8 cellular contexts compared by ENCODE assay signal in the genomic region with DNA sequence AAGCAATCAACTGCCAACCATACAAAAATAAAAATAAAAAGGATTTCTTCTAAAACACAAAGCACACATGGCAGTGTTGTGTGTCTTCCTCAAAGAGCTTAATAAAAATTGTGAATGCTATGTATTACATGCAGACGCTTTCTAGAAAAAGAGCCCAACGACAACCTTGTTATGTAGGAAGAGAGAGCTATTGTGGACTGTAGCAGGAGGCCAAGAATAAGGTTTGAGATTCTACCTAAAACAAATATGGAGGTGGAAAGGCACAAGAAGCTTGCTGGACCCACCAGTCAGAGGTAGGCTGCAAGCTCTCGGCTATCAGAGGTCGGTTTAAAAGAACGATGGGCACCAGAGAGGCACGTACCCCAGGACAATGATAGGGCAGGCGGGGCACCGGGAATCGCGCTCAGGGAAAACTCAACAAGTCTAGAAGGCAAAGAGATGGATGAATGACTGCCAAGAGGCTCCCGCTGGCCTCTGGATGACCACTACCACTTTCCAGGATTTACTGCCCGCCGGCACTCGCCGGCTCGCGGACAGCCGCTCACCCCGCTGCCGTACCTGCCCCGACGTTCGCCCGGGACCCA. TPM values are rescaled to one million over a fixed set of nuclear protein-coding genes. Genes with fewer than 3 reads are reported as not detected.
DNase-seq lines count a peak whose midpoint lies in the region; ATAC-seq and TF ChIP-seq lines count a peak whose summit lies in the region.

No MANE protein-coding gene starts in this region.

- intact Hi-C loops in CD4-positive, alpha-beta memory T cell (cut with micrococcal nuclease): no loop called here
- intact Hi-C loops in spleen (cut with DNase I; ENCODE audit: low total_unique reads): no loop called here

- 3 to 14% (median 7%) methylated on average over 23 to 24 of the region's 24 CpGs for WGBS in spleen, 5 donors

- no peak for TF ChIP-seq POLR2A in spleen (IDR thresholded peaks at IDR 0.05)

- H3K4me1 ChIP-seq in CD4-positive, alpha-beta memory T cell (ENCODE audit: insufficient read depth, low read length): no peaks in the 10 kb centered on the region
- H3K4me1 ChIP-seq in iPS-18a (ENCODE audit: control insufficient read depth, low read depth, low read length) (peaks cover 33% of the 10 kb centered on the region), spleen (peaks cover 0 to 60% (median 21%) of the 10 kb centered on the region in 6 donors)

- H3K4me3 Mint-ChIP-seq in CD4-positive, alpha-beta memory T cell: peak overlapping the region; percentile 83 to 93 (median 89)
- H3K4me3 Mint-ChIP-seq in IgD-negative memory B cell: peak overlapping the region; percentile 69 to 85 (median 83)

- H3K27ac Mint-ChIP-seq in CD4-positive, alpha-beta memory T cell: peak overlapping the region in 4 of 7 donors; percentile 54 to 97 (median 82)
- H3K27ac Mint-ChIP-seq in IgD-negative memory B cell: no peak overlapping the region

- H3K27me3 ChIP-seq in CD4-positive, alpha-beta memory T cell (ENCODE audit: insufficient read depth, low read length): peaks cover 8% of the 10 kb centered on the region
- H3K27me3 ChIP-seq in iPS-18a (ENCODE audit: control insufficient read depth, insufficient read depth, low read length): no peaks in the 10 kb centered on the region
- peaks cover 0 to 41% (median 23%) of the 10 kb centered on the region in 7 donors for H3K27me3 ChIP-seq in spleen (replicated peaks in 1 of 7)

- H3K4me1 Mint-ChIP-seq in CD4-positive, alpha-beta memory T cell: peaks cover 3 to 7% (median 5%) of the 10 kb centered on the region in 4 donors
- peaks cover 4% of the 10 kb centered on the region in 3 donors for H3K4me1 Mint-ChIP-seq in IgD-negative memory B cell

- H3K9me3 ChIP-seq in CD4-positive, alpha-beta memory T cell (ENCODE audit: control insufficient read depth in 1 of 2, low read length in 2 of 2): no peaks in the 10 kb centered on the region
- H3K9me3 ChIP-seq in iPS-18a (ENCODE audit: control insufficient read depth, low read depth, low read length) (no peaks in the 10 kb centered on the region), spleen (no peaks in the 10 kb centered on the region)

- H3K27me3 Mint-ChIP-seq in CD4-positive, alpha-beta memory T cell: peaks cover 11 to 21% of the 10 kb centered on the region in 2 donors
- peaks cover 6% of the 10 kb centered on the region for H3K27me3 Mint-ChIP-seq in IgD-negative memory B cell

- no peak for ATAC-seq in HG02840 (IDR thresholded peaks at IDR 0.05; ENCODE audit: low FRiP score, unreplicated experiment)
- no peak for ATAC-seq in GM19452 (IDR thresholded peaks at IDR 0.05; ENCODE audit: unreplicated experiment)

- H3K9me3 Mint-ChIP-seq in CD4-positive, alpha-beta memory T cell: no peaks in the 10 kb centered on the region
- peaks cover 0 to 7% (median 0%) of the 10 kb centered on the region in 3 donors for H3K9me3 Mint-ChIP-seq in IgD-negative memory B cell

- POLR2A ChIA-PET in CD4-positive, alpha-beta memory T cell (lab: Charles Lee; ENCODE audit: partially characterized antibody): no interaction called here

- peaks cover 0 to 3% of the 10 kb centered on the region in 2 donors for H3K36me3 Mint-ChIP-seq in CD4-positive, alpha-beta memory T cell
- H3K36me3 Mint-ChIP-seq in IgD-negative memory B cell: no peaks in the 10 kb centered on the region

- no peak overlapping the region for H3K27ac ChIP-seq in CD4-positive, alpha-beta memory T cell (ENCODE audit: low read depth, low read length)
- H3K27ac ChIP-seq in iPS-18a (ENCODE audit: low read length): peak overlapping the region; percentile 1
- peak overlapping the region; percentile 73 to 94 (median 91) for H3K27ac ChIP-seq in spleen

- no peaks in the 10 kb centered on the region for H3K36me3 ChIP-seq in CD4-positive, alpha-beta memory T cell (ENCODE audit: insufficient read depth, low read length)
- no peaks in the 10 kb centered on the region for H3K36me3 ChIP-seq in iPS-18a (ENCODE audit: control insufficient read depth, low read depth, low read length)
- H3K36me3 ChIP-seq in spleen: no peaks in the 10 kb centered on the region

- H3K4me3 ChIP-seq in CD4-positive, alpha-beta memory T cell (ENCODE audit: low read length in 2 of 2): peak overlapping the region in 1 of 2 donors; percentile 29
- peak overlapping the region; percentile 77 for H3K4me3 ChIP-seq in astrocyte of the cerebellum (ENCODE audit: low read depth, low read length)
- peak overlapping the region; percentile 67 for H3K4me3 ChIP-seq in iPS-18a (ENCODE audit: low read length)
- H3K4me3 ChIP-seq in spleen: peak overlapping the region; percentile 66 to 90 (median 75)

- DNase-seq in CD4-positive, alpha-beta memory T cell: no peak
- DNase-seq in astrocyte of the cerebellum (ENCODE audit: low read depth) (no peak), spleen (no peak), NCI-H446 treated with DMSO at 0.1 percent for 48 hours (lab: John Stamatoyannopoulos, UW) (no peak)

- TF ChIP-seq CTCF in astrocyte of the cerebellum (IDR thresholded peaks at IDR 0.05; ENCODE audit: low read depth, low read length, missing control alignments) (no peak), spleen (IDR thresholded peaks at IDR 0.05 in 8 of 11, conservative IDR thresholded peaks at IDR 0.05 in 3 of 11) (no peak)

- in situ Hi-C loops in astrocyte of the cerebellum (cut with HindIII; ENCODE audit: low sequenced_read_pairs): no loop called here

- peak overlapping the region; percentile 73 for H3K9ac ChIP-seq in iPS-18a (ENCODE audit: low read length)

- CTCF ChIA-PET in CD4-positive, alpha-beta memory T cell (lab: Charles Lee; ENCODE audit: partially characterized antibody): no interaction called here

RNA-seq across cellular contexts. Expression of gene HDGFL3, which starts 1.1 kb away (rescaled TPM):
- 1 to 10 TPM; 3.2 to 3.5 TPM for total RNA-seq in CD4-positive, alpha-beta memory T cell
- polyA plus RNA-seq in CD4-positive, alpha-beta memory T cell: 1 to 10 TPM; 1.7 to 6.5 TPM
- 0.01 TPM for polyA plus RNA-seq in IgD-negative memory B cell
- total RNA-seq in spleen: 10 to 100 TPM; 16.8 to 35.1 (median 22.8) TPM
- 1 to 10 TPM; 4.6 to 8.3 (median 5.0) TPM for polyA plus RNA-seq in spleen

Comparison
In these comparisons a context has a peak if more than half of its experiments do, and no peak if none do; other contexts are left out.
1. H3K27ac Mint-ChIP-seq: peak in CD4-positive, alpha-beta memory T cell (4 of 7); none in IgD-negative memory B cell (0 of 3).